ENCODE assay signal across 1 cellular context in genomic region chr2:231388725-231389346, GRCh38.
TF ChIP-seq lines count a peak whose summit lies in the region.

No MANE protein-coding gene starts in this region.

TF ChIP-seq in A549, 52 proteins besides CTCF, POLR2A, EP300 and RAD21 (continued from another document):
- TF ChIP-seq, protein P1, sequence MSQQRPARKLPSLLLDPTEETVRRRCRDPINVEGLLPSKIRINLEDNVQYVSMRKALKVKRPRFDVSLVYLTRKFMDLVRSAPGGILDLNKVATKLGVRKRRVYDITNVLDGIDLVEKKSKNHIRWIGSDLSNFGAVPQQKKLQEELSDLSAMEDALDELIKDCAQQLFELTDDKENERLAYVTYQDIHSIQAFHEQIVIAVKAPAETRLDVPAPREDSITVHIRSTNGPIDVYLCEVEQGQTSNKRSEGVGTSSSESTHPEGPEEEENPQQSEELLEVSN (IDR thresholded peaks at IDR 0.05; ENCODE audit: borderline replicate concordance, low read depth): no peak
- TF ChIP-seq KDM5A (IDR thresholded peaks at IDR 0.05) (no peak), PBX3 (IDR thresholded peaks at IDR 0.05) (no peak), TP53 (CRISPR knock-in tag; IDR thresholded peaks at IDR 0.05) (no peak), PHF8 (IDR thresholded peaks at IDR 0.05; ENCODE audit: borderline replicate concordance, low read depth) (no peak), NPAS2 (CRISPR knock-in tag; IDR thresholded peaks at IDR 0.05; ENCODE audit: borderline replicate concordance) (no peak), RFX5 (IDR thresholded peaks at IDR 0.05) (no peak), ZFP36 (IDR thresholded peaks at IDR 0.05; ENCODE audit: borderline replicate concordance, partially characterized antibody) (no peak), GATA3 (IDR thresholded peaks at IDR 0.05; ENCODE audit: borderline replicate concordance) (no peak), ZSCAN20 (CRISPR knock-in tag; IDR thresholded peaks at IDR 0.05) (no peak), MAFK (IDR thresholded peaks at IDR 0.05; ENCODE audit: partially characterized antibody) (no peak), JUNB (IDR thresholded peaks at IDR 0.05) (no peak), NR3C1 (IDR thresholded peaks at IDR 0.05) (no peak), RARB (CRISPR knock-in tag; IDR thresholded peaks at IDR 0.05) (no peak)
- TF ChIP-seq, protein P2, sequence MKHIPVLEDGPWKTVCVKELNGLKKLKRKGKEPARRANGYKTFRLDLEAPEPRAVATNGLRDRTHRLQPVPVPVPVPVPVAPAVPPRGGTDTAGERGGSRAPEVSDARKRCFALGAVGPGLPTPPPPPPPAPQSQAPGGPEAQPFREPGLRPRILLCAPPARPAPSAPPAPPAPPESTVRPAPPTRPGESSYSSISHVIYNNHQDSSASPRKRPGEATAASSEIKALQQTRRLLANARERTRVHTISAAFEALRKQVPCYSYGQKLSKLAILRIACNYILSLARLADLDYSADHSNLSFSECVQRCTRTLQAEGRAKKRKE (CRISPR knock-in tag; IDR thresholded peaks at IDR 0.05; ENCODE audit: low read depth): no peak
